In genomic region chr1:16092097-16092922, GRCh38 we compare ENCODE assay signal across 1 cellular context.
TF ChIP-seq lines count a peak whose summit lies in the region.

No MANE protein-coding gene starts in this region.

TF ChIP-seq in HepG2, 621 proteins besides CTCF, POLR2A, EP300 and RAD21 (continued from another document):
- TF ChIP-seq CREB3 (CRISPR knock-in tag; IDR thresholded peaks at IDR 0.05): no peak
- TF ChIP-seq AKNA (CRISPR knock-in tag; IDR thresholded peaks at IDR 0.05; ENCODE audit: borderline replicate concordance): no peak
- no peak for TF ChIP-seq MLXIP (CRISPR knock-in tag; IDR thresholded peaks at IDR 0.05; ENCODE audit: borderline replicate concordance)
- TF ChIP-seq CEBPZ (IDR thresholded peaks at IDR 0.05; ENCODE audit: low read length): no peak
- no peak for TF ChIP-seq PRPF4 (IDR thresholded peaks at IDR 0.05; ENCODE audit: low read depth, low read length, poor library complexity, severe bottlenecking)
- TF ChIP-seq ZNF576 (CRISPR knock-in tag; IDR thresholded peaks at IDR 0.05): no peak
- 0 out of 2 replicates have a peak, but pooled peaks have one; percentile 46 for TF ChIP-seq ZNF280B (CRISPR knock-in tag; IDR thresholded peaks at IDR 0.05; ENCODE audit: borderline replicate concordance)
- no peak for TF ChIP-seq IRX3 (CRISPR knock-in tag; IDR thresholded peaks at IDR 0.05; ENCODE audit: borderline replicate concordance, low read depth)
- TF ChIP-seq NFYC (CRISPR knock-in tag; IDR thresholded peaks at IDR 0.05): no peak
- no peak for TF ChIP-seq ZBTB37 (CRISPR knock-in tag; IDR thresholded peaks at IDR 0.05)
